ENCODE assay signal across 12 cellular contexts in genomic region chr15:91472316-91472756, GRCh38.
DNase-seq lines count a peak whose midpoint lies in the region; ATAC-seq and TF ChIP-seq lines count a peak whose summit lies in the region.
"Had no signal": no experiment of that assay in that cellular context is flagged by ENCODE, and none has a peak within 500 bp of the region (broad histone marks: within the 10 kb centered on the region; RNA-seq: fewer than 3 reads in every experiment).

No MANE protein-coding gene starts in this region.

- H3K27me3 Mint-ChIP-seq in activated CD4-positive, alpha-beta T cell treated with anti-CD3 and anti-CD28 coated beads for 36 hours = peaks cover 5% of the 10 kb centered on the region
- H3K27me3 Mint-ChIP-seq in activated T-helper 2 cell treated with anti-CD3 and anti-CD28 coated beads, Interferon-gamma antibody, Interleukin-2, Interleukin-4, amounts not matched to agents 10 μg/mL and 5 μg/mL and 100 μg/mL, durations not matched to agents 14 hours and 24 hours and 36 hours (ENCODE audit: low read depth) = peaks cover 22% of the 10 kb centered on the region
- H3K27me3 Mint-ChIP-seq in naive thymus-derived CD8-positive, alpha-beta T cell = no peaks in the 10 kb centered on the region

- ATAC-seq in activated CD4-positive, alpha-beta T cell treated with anti-CD3 and anti-CD28 coated beads for 36 hours = peak; percentile 24
- ATAC-seq in naive thymus-derived CD8-positive, alpha-beta T cell = peak; percentile 46 to 67

- POLR2A ChIA-PET in activated CD4-positive, alpha-beta T cell treated with anti-CD3 and anti-CD28 coated beads for 36 hours (lab: Charles Lee) = no interaction called here
- POLR2A ChIA-PET in naive thymus-derived CD8-positive, alpha-beta T cell (lab: Charles Lee) = no interaction called here
- POLR2A ChIA-PET in HEK293T (lab: Yijun Ruan, JAX) = no interaction called here

- H3K4me1 Mint-ChIP-seq in activated CD4-positive, alpha-beta T cell treated with anti-CD3 and anti-CD28 coated beads for 36 hours = peaks cover 43% of the 10 kb centered on the region
- H3K4me1 Mint-ChIP-seq in activated T-helper 2 cell treated with anti-CD3 and anti-CD28 coated beads, Interferon-gamma antibody, Interleukin-2, Interleukin-4, amounts not matched to agents 10 μg/mL and 5 μg/mL and 100 μg/mL, durations not matched to agents 14 hours and 24 hours and 36 hours (ENCODE audit: low read depth) = peaks cover 37% of the 10 kb centered on the region
- peaks cover 35 to 53% (median 43%) of the 10 kb centered on the region in 4 donors for H3K4me1 Mint-ChIP-seq in naive thymus-derived CD8-positive, alpha-beta T cell

- peak; percentile 26 for DNase-seq in activated CD4-positive, alpha-beta T cell treated with anti-CD3 and anti-CD28 coated beads for 36 hours
- no peak for DNase-seq in activated CD4-positive, alpha-beta T cell treated with anti-CD3 and anti-CD28 coated beads for 1 hour
- peak; percentile 80 for DNase-seq in Jurkat, Clone E6-1 (ENCODE audit: low read depth, low spot score)
- peak; percentile 24 for DNase-seq in activated T-helper 2 cell treated with anti-CD3 and anti-CD28 coated beads, Interferon-gamma antibody, Interleukin-2, Interleukin-4, amounts not matched to agents 10 μg/mL and 5 μg/mL and 100 μg/mL, durations not matched to agents 14 hours and 24 hours and 36 hours (ENCODE audit: low spot score)
- DNase-seq in naive thymus-derived CD8-positive, alpha-beta T cell = peak in 5 of 10 donors; percentile 24 to 72 (median 60)
- DNase-seq in 8988T (no peak), HEK293T (ENCODE audit: extremely low spot score) (no peak), OCI-M2 (lab: John Stamatoyannopoulos, UW; ENCODE audit: unreplicated experiment) (no peak)
- DNase-seq: ACHN, head of caudate nucleus, SIG-M5 had no signal

- H3K36me3 Mint-ChIP-seq in activated CD4-positive, alpha-beta T cell treated with anti-CD3 and anti-CD28 coated beads for 36 hours (ENCODE audit: low read depth) = no peaks in the 10 kb centered on the region
- no peaks in the 10 kb centered on the region for H3K36me3 Mint-ChIP-seq in activated T-helper 2 cell treated with anti-CD3 and anti-CD28 coated beads, Interferon-gamma antibody, Interleukin-2, Interleukin-4, amounts not matched to agents 10 μg/mL and 5 μg/mL and 100 μg/mL, durations not matched to agents 14 hours and 24 hours and 36 hours (ENCODE audit: low read depth)
- no peaks in the 10 kb centered on the region for H3K36me3 Mint-ChIP-seq in naive thymus-derived CD8-positive, alpha-beta T cell

- peak overlapping the region; percentile 27 for H3K4me3 ChIP-seq in Jurkat, Clone E6-1 (ENCODE audit: low read length)
- H3K4me3 ChIP-seq: ascending aorta had no signal

- intact Hi-C loops in activated CD4-positive, alpha-beta T cell treated with anti-CD3 and anti-CD28 coated beads for 36 hours (cut with DNase I, micrococcal nuclease) = loop anchor here in 1 of 2 experiments (5.0 to 10.0 kb wide), 2 partner anchors 235 to 382 kb away; partner anchors contain the start of gene SLCO3A1
- intact Hi-C loops in activated T-helper 2 cell treated with anti-CD3 and anti-CD28 coated beads, Interferon-gamma antibody, Interleukin-2, Interleukin-4, amounts not matched to agents 10 μg/mL and 5 μg/mL and 100 μg/mL, durations not matched to agents 14 hours and 24 hours and 36 hours (cut with micrococcal nuclease) = no loop called here

- H3K4me3 Mint-ChIP-seq in activated CD4-positive, alpha-beta T cell treated with anti-CD3 and anti-CD28 coated beads for 36 hours = no peak overlapping the region
- H3K4me3 Mint-ChIP-seq in activated T-helper 2 cell treated with anti-CD3 and anti-CD28 coated beads, Interferon-gamma antibody, Interleukin-2, Interleukin-4, amounts not matched to agents 10 μg/mL and 5 μg/mL and 100 μg/mL, durations not matched to agents 14 hours and 24 hours and 36 hours (ENCODE audit: low read depth) = no peak overlapping the region
- peak overlapping the region; percentile 6 to 78 (median 61) for H3K4me3 Mint-ChIP-seq in naive thymus-derived CD8-positive, alpha-beta T cell

- CTCF ChIA-PET in activated CD4-positive, alpha-beta T cell treated with anti-CD3 and anti-CD28 coated beads for 36 hours (lab: Charles Lee) = no interaction called here
- CTCF ChIA-PET in HEK293T (lab: Yijun Ruan, JAX) = no interaction called here

- H3K27ac Mint-ChIP-seq in activated CD4-positive, alpha-beta T cell treated with anti-CD3 and anti-CD28 coated beads for 36 hours = no peak overlapping the region
- no peak overlapping the region for H3K27ac Mint-ChIP-seq in activated T-helper 2 cell treated with anti-CD3 and anti-CD28 coated beads, Interferon-gamma antibody, Interleukin-2, Interleukin-4, amounts not matched to agents 10 μg/mL and 5 μg/mL and 100 μg/mL, durations not matched to agents 14 hours and 24 hours and 36 hours
- peak overlapping the region in 8 of 10 donors; percentile 51 to 95 (median 78) for H3K27ac Mint-ChIP-seq in naive thymus-derived CD8-positive, alpha-beta T cell

- peaks cover 7% of the 10 kb centered on the region for H3K9me3 Mint-ChIP-seq in activated CD4-positive, alpha-beta T cell treated with anti-CD3 and anti-CD28 coated beads for 36 hours (ENCODE audit: low read depth)
- peaks cover 5% of the 10 kb centered on the region for H3K9me3 Mint-ChIP-seq in activated T-helper 2 cell treated with anti-CD3 and anti-CD28 coated beads, Interferon-gamma antibody, Interleukin-2, Interleukin-4, amounts not matched to agents 10 μg/mL and 5 μg/mL and 100 μg/mL, durations not matched to agents 14 hours and 24 hours and 36 hours
- H3K9me3 Mint-ChIP-seq in naive thymus-derived CD8-positive, alpha-beta T cell = peaks cover 0 to 5% (median 0%) of the 10 kb centered on the region in 9 donors

TF ChIP-seq in HEK293T, 16 proteins besides CTCF, POLR2A, EP300 and RAD21:
- no peak for TF ChIP-seq SP1 (IDR thresholded peaks at IDR 0.05)
- no peak for TF ChIP-seq FOXA1 (IDR thresholded peaks at IDR 0.05)
- no peak for TF ChIP-seq CTBP1 (IDR thresholded peaks at IDR 0.05; ENCODE audit: borderline replicate concordance)
- TF ChIP-seq HDGF (IDR thresholded peaks at IDR 0.05; ENCODE audit: borderline replicate concordance) = no peak
- TF ChIP-seq FOXM1 (IDR thresholded peaks at IDR 0.05; ENCODE audit: borderline replicate concordance) = no peak
- no peak for TF ChIP-seq NFRKB (IDR thresholded peaks at IDR 0.05)
- TF ChIP-seq FOXK2 (IDR thresholded peaks at IDR 0.05) = no peak
- TF ChIP-seq ELF4 (IDR thresholded peaks at IDR 0.05) = no peak
- no peak for TF ChIP-seq ARNT (IDR thresholded peaks at IDR 0.05)
- no peak for TF ChIP-seq ZNF384 (IDR thresholded peaks at IDR 0.05)
- TF ChIP-seq L3MBTL2 (conservative IDR thresholded peaks at IDR 0.05) = no peak
- TF ChIP-seq, protein P1, sequence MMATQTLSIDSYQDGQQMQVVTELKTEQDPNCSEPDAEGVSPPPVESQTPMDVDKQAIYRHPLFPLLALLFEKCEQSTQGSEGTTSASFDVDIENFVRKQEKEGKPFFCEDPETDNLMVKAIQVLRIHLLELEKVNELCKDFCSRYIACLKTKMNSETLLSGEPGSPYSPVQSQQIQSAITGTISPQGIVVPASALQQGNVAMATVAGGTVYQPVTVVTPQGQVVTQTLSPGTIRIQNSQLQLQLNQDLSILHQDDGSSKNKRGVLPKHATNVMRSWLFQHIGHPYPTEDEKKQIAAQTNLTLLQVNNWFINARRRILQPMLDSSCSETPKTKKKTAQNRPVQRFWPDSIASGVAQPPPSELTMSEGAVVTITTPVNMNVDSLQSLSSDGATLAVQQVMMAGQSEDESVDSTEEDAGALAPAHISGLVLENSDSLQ (IDR thresholded peaks at IDR 0.05) = no peak
- TF ChIP-seq SUZ12 (IDR thresholded peaks at IDR 0.05) = no peak
- no peak for TF ChIP-seq LEF1 (IDR thresholded peaks at IDR 0.05; ENCODE audit: borderline replicate concordance)
- no peak for TF ChIP-seq TARDBP (IDR thresholded peaks at IDR 0.05)

Comparison
In these comparisons a context has a peak if more than half of its experiments do, and no peak if none do; other contexts are left out.
1. DNase-seq: peak in activated CD4-positive, alpha-beta T cell treated with anti-CD3 and anti-CD28 coated beads for 36 hours (single experiment), Jurkat, Clone E6-1 (single experiment) and activated T-helper 2 cell treated with anti-CD3 and anti-CD28 coated beads, Interferon-gamma antibody, Interleukin-2, Interleukin-4, amounts not matched to agents 10 μg/mL and 5 μg/mL and 100 μg/mL, durations not matched to agents 14 hours and 24 hours and 36 hours (single experiment); none in activated CD4-positive, alpha-beta T cell treated with anti-CD3 and anti-CD28 coated beads for 1 hour (single experiment), 8988T (single experiment), HEK293T (single experiment) and OCI-M2 (single experiment).
2. H3K27ac Mint-ChIP-seq: peak in naive thymus-derived CD8-positive, alpha-beta T cell (8 of 10); none in activated CD4-positive, alpha-beta T cell treated with anti-CD3 and anti-CD28 coated beads for 36 hours (single experiment) and activated T-helper 2 cell treated with anti-CD3 and anti-CD28 coated beads, Interferon-gamma antibody, Interleukin-2, Interleukin-4, amounts not matched to agents 10 μg/mL and 5 μg/mL and 100 μg/mL, durations not matched to agents 14 hours and 24 hours and 36 hours (single experiment).
3. H3K4me3 Mint-ChIP-seq: peak in naive thymus-derived CD8-positive, alpha-beta T cell (10 of 10); none in activated CD4-positive, alpha-beta T cell treated with anti-CD3 and anti-CD28 coated beads for 36 hours (single experiment) and activated T-helper 2 cell treated with anti-CD3 and anti-CD28 coated beads, Interferon-gamma antibody, Interleukin-2, Interleukin-4, amounts not matched to agents 10 μg/mL and 5 μg/mL and 100 μg/mL, durations not matched to agents 14 hours and 24 hours and 36 hours (single experiment).